23 cellular contexts compared by ENCODE assay signal in genomic region chr6:12297363-12298016, GRCh38. TPM values are rescaled to one million over a fixed set of nuclear protein-coding genes. Genes with fewer than 3 reads are reported as not detected.
"Had no signal": no experiment of that assay in that cellular context is flagged by ENCODE, and none has a peak within 500 bp of the region (broad histone marks: within the 10 kb centered on the region; RNA-seq: fewer than 3 reads in every experiment).

No MANE protein-coding gene starts in this region.

- H3K4me3 ChIP-seq: adrenal gland, cardiac muscle cell, gastroesophageal sphincter, heart left ventricle, ovary, sigmoid colon, spleen, thyroid gland had no signal

- H3K4me1 ChIP-seq: adrenal gland, gastroesophageal sphincter, thyroid gland had no signal

- H3K9me3 Mint-ChIP-seq: activated naive CD4-positive, alpha-beta T cell treated with anti-CD3 and anti-CD28 coated beads, Interleukin-2, amount 50 U/mL, for 24 hours; effector memory CD8-positive, alpha-beta T cell; immature natural killer cell; memory B cell; naive thymus-derived CD8-positive, alpha-beta T cell; stimulated activated naive B cell treated with anti-CD40 and anti-IgM and Interleukin-4, amounts not matched to agents 10 μg/mL and 1 μg/mL and 100 μg/mL, for 72 hours had no signal

- H3K27ac ChIP-seq: adrenal gland, cardiac muscle cell, gastroesophageal sphincter, heart left ventricle, ovary, sigmoid colon, spleen, thyroid gland, WERI-Rb-1 had no signal

- H3K27me3 ChIP-seq: adrenal gland, cardiac muscle cell, ovary, sigmoid colon had no signal

- ATAC-seq: effector memory CD8-positive, alpha-beta T cell; gastroesophageal sphincter; heart left ventricle; left ventricle myocardium superior; naive thymus-derived CD8-positive, alpha-beta T cell; stimulated activated naive B cell treated with anti-CD40 and anti-IgM and Interleukin-4, amounts not matched to agents 10 μg/mL and 1 μg/mL and 100 μg/mL, for 72 hours had no signal

- H3K4me3 Mint-ChIP-seq: activated naive CD4-positive, alpha-beta T cell treated with anti-CD3 and anti-CD28 coated beads, Interleukin-2, amount 50 U/mL, for 24 hours; effector memory CD8-positive, alpha-beta T cell; immature natural killer cell; memory B cell; naive thymus-derived CD8-positive, alpha-beta T cell; stimulated activated naive B cell treated with anti-CD40 and anti-IgM and Interleukin-4, amounts not matched to agents 10 μg/mL and 1 μg/mL and 100 μg/mL, for 72 hours had no signal

- H3K9me3 ChIP-seq: adrenal gland, gastroesophageal sphincter, heart left ventricle, ovary, sigmoid colon, spleen, thyroid gland had no signal

- H3K4me1 Mint-ChIP-seq: activated naive CD4-positive, alpha-beta T cell treated with anti-CD3 and anti-CD28 coated beads, Interleukin-2, amount 50 U/mL, for 24 hours; immature natural killer cell; memory B cell had no signal

- DNase-seq: activated CD4-positive, alpha-beta T cell treated with anti-CD3 and anti-CD28 coated beads for 1 hour; activated CD8-positive, alpha-beta memory T cell treated with anti-CD3 and anti-CD28 coated beads for 24 hours; activated CD8-positive, alpha-beta memory T cell treated with anti-CD3 and anti-CD28 coated beads, Interleukin-2, amount 50 U/mL, for 48 hours; activated effector memory CD4-positive, alpha-beta T cell treated with Interleukin-2 at 50 U/mL for 16 hours; activated T-cell treated with anti-CD3 and anti-CD28 coated beads, Interleukin-2, amount 50 U/mL, for 48 hours; adrenal gland; effector memory CD8-positive, alpha-beta T cell; heart left ventricle; immature natural killer cell; kidney glomerular epithelial cell; left ventricle myocardium superior; naive thymus-derived CD8-positive, alpha-beta T cell; ovary; sigmoid colon; spleen; stimulated activated naive B cell treated with anti-CD40 and anti-IgM and Interleukin-4, amounts not matched to agents 10 μg/mL and 1 μg/mL and 100 μg/mL, for 72 hours; T-helper 2 cell; thyroid gland; WERI-Rb-1 had no signal

- H3K36me3 Mint-ChIP-seq: immature natural killer cell had no signal

- H3K36me3 ChIP-seq: adrenal gland, cardiac muscle cell, ovary, sigmoid colon, thyroid gland, WERI-Rb-1 had no signal

- H3K27ac Mint-ChIP-seq: activated naive CD4-positive, alpha-beta T cell treated with anti-CD3 and anti-CD28 coated beads, Interleukin-2, amount 50 U/mL, for 24 hours; effector memory CD8-positive, alpha-beta T cell; immature natural killer cell; memory B cell; naive thymus-derived CD8-positive, alpha-beta T cell; stimulated activated naive B cell treated with anti-CD40 and anti-IgM and Interleukin-4, amounts not matched to agents 10 μg/mL and 1 μg/mL and 100 μg/mL, for 72 hours had no signal

RNA-seq across cellular contexts. Expression of gene EDN1, which starts 7.3 kb away (rescaled TPM):
- polyA plus RNA-seq: immature natural killer cell; naive thymus-derived CD8-positive, alpha-beta T cell had no signal
